In genomic region chr11:65968600-65969482, GRCh38 we compare ENCODE assay signal across 14 cellular contexts. TPM values are rescaled to one million over a fixed set of nuclear protein-coding genes. Genes with fewer than 3 reads are reported as not detected.
DNase-seq lines count a peak whose midpoint lies in the region; ATAC-seq and TF ChIP-seq lines count a peak whose summit lies in the region.
"Had no signal": no experiment of that assay in that cellular context is flagged by ENCODE, and none has a peak within 500 bp of the region (broad histone marks: within the 10 kb centered on the region; RNA-seq: fewer than 3 reads in every experiment).

No MANE protein-coding gene starts in this region.

- no peak overlapping the region for H3K4me3 Mint-ChIP-seq in activated naive CD8-positive, alpha-beta T cell treated with anti-CD3 and anti-CD28 coated beads, Interleukin-2, amount 10 ng/mL, durations not matched to agents 7 days and 5 days
- no peak overlapping the region for H3K4me3 Mint-ChIP-seq in activated naive CD8-positive, alpha-beta T cell treated with anti-CD3 and anti-CD28 coated beads for 36 hours

- H3K4me1 ChIP-seq in lung (ENCODE audit: control insufficient read depth in 2 of 2, insufficient read depth in 2 of 2, low read length in 2 of 2) (peaks cover 0 to 3% of the 10 kb centered on the region in 2 donors), upper lobe of left lung (peaks cover 4 to 33% (median 20%) of the 10 kb centered on the region in 4 donors)

- TF ChIP-seq EP300 in upper lobe of left lung (IDR thresholded peaks at IDR 0.05): no peak

- H3K36me3 Mint-ChIP-seq in activated naive CD8-positive, alpha-beta T cell treated with anti-CD3 and anti-CD28 coated beads, Interleukin-2, amount 10 ng/mL, durations not matched to agents 7 days and 5 days: peaks cover 37% of the 10 kb centered on the region
- peaks cover 32% of the 10 kb centered on the region for H3K36me3 Mint-ChIP-seq in activated naive CD8-positive, alpha-beta T cell treated with anti-CD3 and anti-CD28 coated beads for 36 hours

- H3K27ac ChIP-seq in adipose tissue (ENCODE audit: low read depth, low read length) (peak overlapping the region; percentile 36), lung (ENCODE audit: low read depth in 1 of 2, low read length in 1 of 2) (peak overlapping the region in 1 of 2 donors; percentile 69), upper lobe of left lung (peak overlapping the region; percentile 71 to 86 (median 83))
- H3K27ac ChIP-seq: esophagus squamous epithelium had no signal

- H3K27me3 Mint-ChIP-seq in activated naive CD8-positive, alpha-beta T cell treated with anti-CD3 and anti-CD28 coated beads, Interleukin-2, amount 10 ng/mL, durations not matched to agents 7 days and 5 days: no peaks in the 10 kb centered on the region
- H3K27me3 Mint-ChIP-seq in activated naive CD8-positive, alpha-beta T cell treated with anti-CD3 and anti-CD28 coated beads for 36 hours: no peaks in the 10 kb centered on the region

- H3K27me3 ChIP-seq in lung (ENCODE audit: control insufficient read depth, insufficient read depth): no peaks in the 10 kb centered on the region
- H3K27me3 ChIP-seq in upper lobe of left lung: no peaks in the 10 kb centered on the region
- H3K27me3 ChIP-seq: esophagus squamous epithelium, stomach had no signal

- H3K9me3 Mint-ChIP-seq in activated naive CD8-positive, alpha-beta T cell treated with anti-CD3 and anti-CD28 coated beads, Interleukin-2, amount 10 ng/mL, durations not matched to agents 7 days and 5 days: no peaks in the 10 kb centered on the region
- H3K9me3 Mint-ChIP-seq in activated naive CD8-positive, alpha-beta T cell treated with anti-CD3 and anti-CD28 coated beads for 36 hours: no peaks in the 10 kb centered on the region
- H3K9me3 Mint-ChIP-seq: nephron had no signal

- POLR2A ChIA-PET in activated naive CD8-positive, alpha-beta T cell treated with anti-CD3 and anti-CD28 coated beads, Interleukin-2, amount 10 ng/mL, durations not matched to agents 7 days and 5 days (lab: Charles Lee): no interaction called here

- no peak for TF ChIP-seq CTCF in lung (IDR thresholded peaks at IDR 0.05; ENCODE audit: control extremely low read depth, extremely low read depth)
- TF ChIP-seq CTCF in upper lobe of left lung (IDR thresholded peaks at IDR 0.05): peak in 2 of 6 experiments; percentile 15 to 36

- H3K27ac Mint-ChIP-seq in activated naive CD8-positive, alpha-beta T cell treated with anti-CD3 and anti-CD28 coated beads, Interleukin-2, amount 10 ng/mL, durations not matched to agents 7 days and 5 days: peak overlapping the region; percentile 17
- H3K27ac Mint-ChIP-seq in activated naive CD8-positive, alpha-beta T cell treated with anti-CD3 and anti-CD28 coated beads for 36 hours: no peak overlapping the region
- H3K27ac Mint-ChIP-seq: nephron had no signal

- peaks cover 4% of the 10 kb centered on the region for H3K4me1 Mint-ChIP-seq in activated naive CD8-positive, alpha-beta T cell treated with anti-CD3 and anti-CD28 coated beads, Interleukin-2, amount 10 ng/mL, durations not matched to agents 7 days and 5 days
- H3K4me1 Mint-ChIP-seq in activated naive CD8-positive, alpha-beta T cell treated with anti-CD3 and anti-CD28 coated beads for 36 hours: peaks cover 10% of the 10 kb centered on the region

- no peak for ATAC-seq in activated naive CD8-positive, alpha-beta T cell treated with anti-CD3 and anti-CD28 coated beads, Interleukin-2, amount 10 ng/mL, durations not matched to agents 7 days and 5 days (ENCODE audit: low read depth)
- ATAC-seq in lung (ENCODE audit: insufficient read depth, low FRiP score) (peak; percentile 55), upper lobe of left lung (ENCODE audit: low FRiP score in 2 of 2) (peak; percentile 53 to 83), GM19328 (IDR thresholded peaks at IDR 0.05; ENCODE audit: unreplicated experiment) (no peak), left cardiac atrium (no peak)
- ATAC-seq: sciatic nerve had no signal

- intact Hi-C loops in left cardiac atrium (cut with DNase I): loop anchor here in 1 of 2 donors (10.0 kb wide), 1 partner anchor 84 kb away; the partner anchor contains the start of gene FIBP

- H3K9me3 ChIP-seq in lung (ENCODE audit: control insufficient read depth in 2 of 2, insufficient read depth in 1 of 2, low read length in 1 of 2) (no peaks in the 10 kb centered on the region), upper lobe of left lung (no peaks in the 10 kb centered on the region)
- H3K9me3 ChIP-seq: esophagus squamous epithelium, stomach had no signal

- H3K36me3 ChIP-seq in lung (ENCODE audit: control insufficient read depth in 2 of 2, insufficient read depth in 2 of 2, low read length in 2 of 2): peaks cover 25 to 52% of the 10 kb centered on the region in 2 donors
- peaks cover 35 to 85% (median 62%) of the 10 kb centered on the region in 4 donors for H3K36me3 ChIP-seq in upper lobe of left lung

- H3K4me3 ChIP-seq in lung (no peak overlapping the region), upper lobe of left lung (no peak overlapping the region)
- H3K4me3 ChIP-seq: esophagus squamous epithelium, stomach had no signal

- no peak for DNase-seq in activated naive CD8-positive, alpha-beta T cell treated with anti-CD3 and anti-CD28 coated beads, Interleukin-2, amount 10 ng/mL, durations not matched to agents 7 days and 5 days
- no peak for DNase-seq in activated naive CD8-positive, alpha-beta T cell treated with anti-CD3 and anti-CD28 coated beads for 36 hours
- DNase-seq in lung (ENCODE audit: low spot score): peak; percentile 75
- peak in 1 of 2 donors; percentile 82 for DNase-seq in upper lobe of left lung
- DNase-seq in left cardiac atrium: no peak
- DNase-seq in HuH-7.5 (ENCODE audit: low spot score): no peak
- DNase-seq: esophagus squamous epithelium, NCI-H446, stomach had no signal

- WGBS in adipose tissue, 3 donors: 75 to 80% (median 79%) methylated on average over 14 to 15 of the region's 15 CpGs
- 63 to 67% methylated on average over 15 of the region's 15 CpGs for WGBS in lung, 2 donors
- WGBS in upper lobe of left lung, 2 donors: 64 to 77% methylated on average over 15 of the region's 15 CpGs

- no peak for TF ChIP-seq POLR2A in upper lobe of left lung (IDR thresholded peaks at IDR 0.05)

RNA-seq across cellular contexts. Expression of gene SART1, which starts 7.3 kb away (rescaled TPM):
- total RNA-seq in activated naive CD8-positive, alpha-beta T cell treated with anti-CD3 and anti-CD28 coated beads, Interleukin-2, amount 10 ng/mL, durations not matched to agents 7 days and 5 days: 10 to 100 TPM; 79.3 to 83.5 TPM
- 10 to 100 TPM; 59.6 to 62.6 TPM for total RNA-seq in activated naive CD8-positive, alpha-beta T cell treated with anti-CD3 and anti-CD28 coated beads for 36 hours
- polyA plus RNA-seq in adipose tissue: 10 to 100 TPM; 26.9 to 51.8 (median 36.5) TPM
- 10 to 100 TPM; 31.4 to 52.3 TPM for total RNA-seq in lung
- polyA plus RNA-seq in lung: 100 to 1,000 TPM in 1 of 2 donors, 10 to 100 TPM in 1; 44.3 to 145 TPM
- total RNA-seq in upper lobe of left lung: 100 to 1,000 TPM in 2 of 6 donors, 10 to 100 TPM in 4; 44.4 to 201 (median 71.4) TPM
- total RNA-seq in left cardiac atrium: 10 to 100 TPM; 31.2 to 31.6 TPM

RNA-seq across cellular contexts. Expression of gene TSGA10IP, which starts 23.6 kb away (rescaled TPM):
- total RNA-seq in activated naive CD8-positive, alpha-beta T cell treated with anti-CD3 and anti-CD28 coated beads, Interleukin-2, amount 10 ng/mL, durations not matched to agents 7 days and 5 days: not detected
- total RNA-seq in activated naive CD8-positive, alpha-beta T cell treated with anti-CD3 and anti-CD28 coated beads for 36 hours: not detected
- polyA plus RNA-seq in adipose tissue (not detected), lung (under 1 TPM; 0.07 to 0.20 TPM)
- total RNA-seq in lung (under 1 TPM; 0.34 TPM), upper lobe of left lung (under 1 TPM in 2 of 6 donors, not detected in 4; 0.17 to 0.92 TPM), left cardiac atrium (not detected)
- total RNA-seq: esophagus squamous epithelium, liver, sciatic nerve, stomach had no signal
- polyA plus RNA-seq: stomach had no signal

RNA-seq across cellular contexts. Expression of gene EIF1AD, which starts 33.1 kb away (rescaled TPM):
- total RNA-seq in activated naive CD8-positive, alpha-beta T cell treated with anti-CD3 and anti-CD28 coated beads, Interleukin-2, amount 10 ng/mL, durations not matched to agents 7 days and 5 days: 10 to 100 TPM; 53.4 to 57.5 TPM
- 10 to 100 TPM; 56.8 to 63.7 TPM for total RNA-seq in activated naive CD8-positive, alpha-beta T cell treated with anti-CD3 and anti-CD28 coated beads for 36 hours
- polyA plus RNA-seq in adipose tissue: 10 to 100 TPM; 12.0 to 20.8 (median 12.9) TPM
- total RNA-seq in lung: 10 to 100 TPM; 27.4 to 33.2 TPM
- 10 to 100 TPM; 22.0 to 29.9 TPM for polyA plus RNA-seq in lung
- 10 to 100 TPM; 22.8 to 37.4 (median 30.1) TPM for total RNA-seq in upper lobe of left lung
- 10 to 100 TPM; 20.7 to 25.1 TPM for total RNA-seq in left cardiac atrium

RNA-seq across cellular contexts. Expression of gene BANF1, which starts 33.5 kb away (rescaled TPM):
- 100 to 1,000 TPM; 183 to 187 TPM for total RNA-seq in activated naive CD8-positive, alpha-beta T cell treated with anti-CD3 and anti-CD28 coated beads, Interleukin-2, amount 10 ng/mL, durations not matched to agents 7 days and 5 days
- 100 to 1,000 TPM; 253 to 277 TPM for total RNA-seq in activated naive CD8-positive, alpha-beta T cell treated with anti-CD3 and anti-CD28 coated beads for 36 hours
- polyA plus RNA-seq in adipose tissue (100 to 1,000 TPM in 2 of 3 donors, 10 to 100 TPM in 1; 75.9 to 175 (median 123) TPM), lung (100 to 1,000 TPM; 132 to 315 TPM)
- total RNA-seq in lung (100 to 1,000 TPM in 1 of 2 donors, 10 to 100 TPM in 1; 17.7 to 185 TPM), upper lobe of left lung (100 to 1,000 TPM in 2 of 6 donors, 10 to 100 TPM in 4; 32.5 to 201 (median 53.8) TPM), left cardiac atrium (100 to 1,000 TPM; 186 to 209 TPM)

RNA-seq across cellular contexts. Expression of gene CST6, which starts 43.0 kb away (rescaled TPM):
- total RNA-seq in activated naive CD8-positive, alpha-beta T cell treated with anti-CD3 and anti-CD28 coated beads, Interleukin-2, amount 10 ng/mL, durations not matched to agents 7 days and 5 days: not detected
- not detected for total RNA-seq in activated naive CD8-positive, alpha-beta T cell treated with anti-CD3 and anti-CD28 coated beads for 36 hours
- polyA plus RNA-seq in adipose tissue (under 1 TPM in 2 of 3 donors, not detected in 1; 0.28 to 0.84 TPM), lung (10 to 100 TPM; 31.7 to 38.8 TPM)
- total RNA-seq in lung (10 to 100 TPM in 1 of 2 donors, 1 to 10 TPM in 1; 7.1 to 17.7 TPM), upper lobe of left lung (10 to 100 TPM; 12.6 to 68.1 (median 30.5) TPM), left cardiac atrium (1 to 10 TPM in 1 of 2 donors, under 1 TPM in 1; 0.91 to 2.6 TPM)
- total RNA-seq: liver had no signal
- polyA plus RNA-seq: liver had no signal

Comparison
In these comparisons a context has a peak if more than half of its experiments do, and no peak if none do; other contexts are left out.
1. ATAC-seq: peak in lung (single experiment) and upper lobe of left lung (2 of 2); none in activated naive CD8-positive, alpha-beta T cell treated with anti-CD3 and anti-CD28 coated beads, Interleukin-2, amount 10 ng/mL, durations not matched to agents 7 days and 5 days (single experiment), GM19328 (single experiment) and left cardiac atrium (0 of 2).